ENCODE assay signal across 18 cellular contexts in the genomic region with DNA sequence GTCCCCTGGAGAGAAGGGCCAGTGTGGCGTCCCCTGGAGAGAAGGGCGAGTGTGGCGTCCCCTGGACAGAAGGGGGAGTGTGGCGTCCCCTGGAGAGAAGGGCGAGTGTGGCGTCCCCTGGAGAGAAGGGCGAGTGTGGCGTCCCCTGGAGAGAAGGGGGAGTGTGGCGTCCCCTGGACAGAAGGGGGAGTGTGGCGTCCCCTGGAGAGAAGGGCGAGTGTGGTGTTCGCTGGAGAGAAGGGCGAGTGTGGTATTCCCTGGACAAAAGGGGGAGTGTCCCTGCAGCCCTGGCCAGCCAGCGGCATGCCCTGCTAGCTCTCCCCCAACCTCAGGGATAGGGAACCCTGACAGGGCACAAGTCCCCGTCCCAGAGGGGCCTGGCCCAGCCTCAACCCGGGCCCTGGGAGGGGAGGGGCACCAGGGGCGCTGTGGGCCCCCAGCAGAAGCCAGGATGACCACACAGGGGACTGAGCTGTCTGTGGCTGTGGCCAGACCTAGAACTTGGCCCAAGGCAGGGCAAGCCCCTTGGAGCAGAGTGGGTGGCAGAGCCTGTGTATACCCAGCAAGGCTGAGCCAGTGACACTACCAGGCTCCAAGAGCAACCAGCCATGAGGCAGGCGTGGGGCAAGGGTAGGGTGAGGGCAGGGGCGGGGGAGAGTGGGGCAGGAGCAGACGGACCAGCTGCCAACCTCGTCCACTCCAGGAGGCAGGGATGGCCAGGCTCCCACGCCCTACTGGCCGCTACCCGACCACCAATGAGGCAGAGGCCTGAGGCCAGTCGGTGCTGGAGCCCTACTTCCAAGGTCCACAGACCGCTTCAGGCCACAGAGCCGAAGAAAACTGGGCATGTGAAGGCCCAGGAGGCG. TPM values are rescaled to one million over a fixed set of nuclear protein-coding genes. Genes with fewer than 3 reads are reported as not detected.
"Had no signal": no experiment of that assay in that cellular context is flagged by ENCODE, and none has a peak within 500 bp of the region (broad histone marks: within the 10 kb centered on the region; RNA-seq: fewer than 3 reads in every experiment).

No MANE protein-coding gene starts in this region.

- DNase-seq: activated CD4-positive, alpha-beta memory T cell treated with anti-CD3 and anti-CD28 coated beads for 36 hours; activated CD4-positive, alpha-beta T cell treated with anti-CD3 and anti-CD28 coated beads for 36 hours; activated CD8-positive, alpha-beta memory T cell treated with anti-CD3 and anti-CD28 coated beads, Interleukin-2, amount 10 ng/mL, durations not matched to agents 7 days and 5 days; activated effector memory CD4-positive, alpha-beta T cell treated with Interleukin-2 at 50 U/mL for 16 hours; activated naive CD4-positive, alpha-beta T cell treated with anti-CD3 and anti-CD28 coated beads, Interleukin-2, amount 50 U/mL, for 16 hours; activated T-cell treated with anti-CD3 and anti-CD28 coated beads, Interleukin-2, amount 50 U/mL, for 1 hour; hippocampal formation; kidney; mesendoderm; natural killer cell; occipital lobe; stimulated activated naive CD8-positive, alpha-beta T cell treated with anti-CD3 and anti-CD28 coated beads, Interleukin-15, Interleukin-2, amounts not matched to agents 100 U/mL and 50 U/mL, for 24 hours; T-helper 17 cell; WERI-Rb-1 had no signal

- H3K27me3 ChIP-seq: upper lobe of left lung had no signal

- H3K4me3 ChIP-seq: prostate gland, smooth muscle cell, upper lobe of left lung had no signal

- FAIRE-seq: astrocyte, kidney had no signal

- H3K4me2 ChIP-seq: smooth muscle cell had no signal

- H3K9me3 ChIP-seq: prostate gland, upper lobe of left lung had no signal

- H3K27ac ChIP-seq: prostate gland, upper lobe of left lung, WERI-Rb-1 had no signal

RNA-seq across cellular contexts. Expression of a gene that starts 29.3 kb away (rescaled TPM):
- total RNA-seq: smooth muscle cell had no signal
